Comparison of ENCODE assay signal across 27 cellular contexts in the genomic region with DNA sequence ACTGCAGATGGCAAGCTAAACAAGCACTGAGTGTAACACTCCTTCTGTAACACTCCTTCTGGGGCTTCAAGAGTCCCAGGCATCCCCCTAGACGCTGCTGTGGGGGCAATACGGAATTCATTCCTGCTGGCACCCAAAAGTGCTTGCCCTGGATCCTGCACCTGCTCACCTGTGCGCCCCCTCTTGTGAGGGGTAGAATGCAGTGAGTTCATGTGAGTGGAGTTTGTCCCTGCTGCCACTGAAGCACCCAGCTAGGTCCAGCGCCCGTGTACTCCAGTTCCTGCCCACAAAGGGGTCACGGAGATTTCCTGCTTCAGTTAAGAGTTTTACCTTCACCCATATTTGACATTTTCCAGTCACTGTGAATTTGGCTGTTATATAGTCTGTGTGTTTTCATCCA.
"Had no signal": no experiment of that assay in that cellular context is flagged by ENCODE, and none has a peak within 500 bp of the region (broad histone marks: within the 10 kb centered on the region; RNA-seq: fewer than 3 reads in every experiment).

No MANE protein-coding gene starts in this region.

- H3K4me1 ChIP-seq: parathyroid adenoma, psoas muscle, right lobe of liver, sigmoid colon, stomach, thyroid gland, upper lobe of left lung, vagina had no signal

- H2AFZ ChIP-seq: parathyroid adenoma had no signal

- H3K36me3 Mint-ChIP-seq: stimulated activated effector memory CD8-positive, alpha-beta T cell treated with anti-CD3 and anti-CD28 coated beads, Interleukin-12 subunit alpha, Interleukin-12 subunit beta, amount 100 ng/mL, for 72 hours; stimulated activated naive B cell treated with anti-CD40 and anti-IgM and Interleukin-4, amounts not matched to agents 10 μg/mL and 1 μg/mL and 100 μg/mL, for 72 hours had no signal

- H3K9me3 Mint-ChIP-seq: stimulated activated effector memory CD8-positive, alpha-beta T cell treated with anti-CD3 and anti-CD28 coated beads, Interleukin-12 subunit alpha, Interleukin-12 subunit beta, amount 100 ng/mL, for 72 hours had no signal

- H3K27ac ChIP-seq: ovary, parathyroid adenoma, psoas muscle, right lobe of liver, sigmoid colon, stomach, thoracic aorta, thyroid gland, upper lobe of left lung, vagina had no signal

- ATAC-seq: naive thymus-derived CD8-positive, alpha-beta T cell; psoas muscle; right cardiac atrium; right lobe of liver; stimulated activated effector memory CD8-positive, alpha-beta T cell treated with anti-CD3 and anti-CD28 coated beads, Interleukin-12 subunit alpha, Interleukin-12 subunit beta, amount 100 ng/mL, for 72 hours; stimulated activated naive B cell treated with anti-CD40 and anti-IgM and Interleukin-4, amounts not matched to agents 10 μg/mL and 1 μg/mL and 100 μg/mL, for 72 hours had no signal

- DNase-seq: naive thymus-derived CD8-positive, alpha-beta T cell; nephron progenitor cell; occipital lobe; ovary; psoas muscle; right lobe of liver; sigmoid colon; small intestine; stimulated activated CD4-positive, alpha-beta T cell treated with anti-CD3 and anti-CD28 coated beads, Interleukin-15, amount 100 ng/mL, for 24 hours; stimulated activated CD4-positive, alpha-beta T cell treated with anti-CD3 and anti-CD28 coated beads, Interleukin-2, amount 100 ng/mL, for 24 hours; stimulated activated CD4-positive, alpha-beta T cell treated with anti-CD3 and anti-CD28 coated beads, Interleukin-2, amount 100 ng/mL, for 48 hours; stimulated activated CD4-positive, alpha-beta T cell treated with anti-CD3 and anti-CD28 coated beads, Interleukin-4, amount 100 ng/mL, for 24 hours; stimulated activated naive B cell treated with anti-CD40 and anti-IgM and Interleukin-4, amounts not matched to agents 10 μg/mL and 1 μg/mL and 100 μg/mL, for 72 hours; stimulated activated naive CD4-positive, alpha-beta T cell treated with Interleukin-2 at 50 U/mL for 16 hours; stomach; thyroid gland; trophoblast cell; upper lobe of left lung had no signal

- H3K36me3 ChIP-seq: ovary, right lobe of liver, sigmoid colon, stomach, thoracic aorta, thyroid gland, tibial nerve, upper lobe of left lung, vagina had no signal

- H3K4me3 Mint-ChIP-seq: naive thymus-derived CD8-positive, alpha-beta T cell; natural killer cell treated with Interleukin-12 subunit alpha and Interleukin-12 subunit beta and Interleukin-15 and Interleukin-18, amount 100 ng/mL, for 72 hours; nephron progenitor cell; neural crest cell; stimulated activated effector memory CD8-positive, alpha-beta T cell treated with anti-CD3 and anti-CD28 coated beads, Interleukin-12 subunit alpha, Interleukin-12 subunit beta, amount 100 ng/mL, for 72 hours; stimulated activated naive B cell treated with anti-CD40 and anti-IgM and Interleukin-4, amounts not matched to agents 10 μg/mL and 1 μg/mL and 100 μg/mL, for 72 hours had no signal

- H3K27ac Mint-ChIP-seq: natural killer cell treated with Interleukin-12 subunit alpha and Interleukin-12 subunit beta and Interleukin-15 and Interleukin-18, amount 100 ng/mL, for 72 hours; nephron progenitor cell; progenitor cell of endocrine pancreas; stimulated activated effector memory CD8-positive, alpha-beta T cell treated with anti-CD3 and anti-CD28 coated beads, Interleukin-12 subunit alpha, Interleukin-12 subunit beta, amount 100 ng/mL, for 72 hours; stimulated activated naive B cell treated with anti-CD40 and anti-IgM and Interleukin-4, amounts not matched to agents 10 μg/mL and 1 μg/mL and 100 μg/mL, for 72 hours had no signal

- H3K27me3 ChIP-seq: ovary, right lobe of liver, sigmoid colon, stomach, thyroid gland, tibial nerve, upper lobe of left lung, vagina had no signal

- H3K4me3 ChIP-seq: ovary, psoas muscle, right lobe of liver, sigmoid colon, stomach, thoracic aorta, thyroid gland, tibial nerve, upper lobe of left lung, vagina had no signal

- H3K4me1 Mint-ChIP-seq: nephron progenitor cell, neural crest cell had no signal

- H3K27me3 Mint-ChIP-seq: progenitor cell of endocrine pancreas; stimulated activated naive B cell treated with anti-CD40 and anti-IgM and Interleukin-4, amounts not matched to agents 10 μg/mL and 1 μg/mL and 100 μg/mL, for 72 hours had no signal

- H3K79me2 ChIP-seq: parathyroid adenoma had no signal
